22 cellular contexts compared by ENCODE assay signal in genomic region chr4:152629908-152630307, GRCh38. TPM values are rescaled to one million over a fixed set of nuclear protein-coding genes. Genes with fewer than 3 reads are reported as not detected.
DNase-seq lines count a peak whose midpoint lies in the region; ATAC-seq, FAIRE-seq and TF ChIP-seq lines count a peak whose summit lies in the region.
"Had no signal": no experiment of that assay in that cellular context is flagged by ENCODE, and none has a peak within 500 bp of the region (broad histone marks: within the 10 kb centered on the region; RNA-seq: fewer than 3 reads in every experiment).

No MANE protein-coding gene starts in this region.

- no peak for TF ChIP-seq RAD21 in K562 (CRISPR knock-in tag; conservative IDR thresholded peaks at IDR 0.05 in 1 of 2, IDR thresholded peaks at IDR 0.05 in 1 of 2)

- H3K36me3 ChIP-seq in K562 (ENCODE audit: control insufficient read depth, insufficient read depth, low read length) (no peaks in the 10 kb centered on the region), MG63 (no peaks in the 10 kb centered on the region)
- H3K36me3 ChIP-seq: BLaER1 had no signal

- H3K9me3 ChIP-seq in K562 (replicated peaks; ENCODE audit: control insufficient read depth, insufficient read depth, low read depth, low read length) = no peaks in the 10 kb centered on the region
- no peaks in the 10 kb centered on the region for H3K9me3 ChIP-seq in MG63
- H3K9me3 ChIP-seq: BLaER1, Caco-2 had no signal

- DNase-seq in K562 (ENCODE audit: extremely low read depth in 1 of 4, low spot score in 3 of 4) (no peak), naive B cell (no peak), NCI-H1694 (lab: John Stamatoyannopoulos, UW) (no peak), MG63 (no peak), DMS53 (lab: John Stamatoyannopoulos, UW) (no peak)
- DNase-seq: Caco-2; CD4-positive, CD25-positive, alpha-beta regulatory T cell; CD8-positive, alpha-beta T cell; DMS153; DMS79; EL; GDM1; H9; HFFc6 had no signal

- CTCF ChIA-PET in K562 (lab: Yijun Ruan, JAX; ENCODE audit: low intra/inter-chr PET ratio) = no interaction called here

- no peak overlapping the region for H3K4me2 ChIP-seq in K562 (ENCODE audit: insufficient read depth, low read length)
- H3K4me2 ChIP-seq: BLaER1, GM23338 had no signal

- H3K9me3 Mint-ChIP-seq in IgD-negative memory B cell (no peaks in the 10 kb centered on the region), naive B cell (no peaks in the 10 kb centered on the region)
- H3K9me3 Mint-ChIP-seq: CD4-positive, CD25-positive, alpha-beta regulatory T cell; CD8-positive, alpha-beta T cell; GM23338; H9; HFFc6 had no signal

- H3K27ac Mint-ChIP-seq in IgD-negative memory B cell = peak overlapping the region in 2 of 3 donors; percentile 7 to 27
- peak overlapping the region in 5 of 6 donors; percentile 0 to 93 (median 34) for H3K27ac Mint-ChIP-seq in naive B cell
- H3K27ac Mint-ChIP-seq: CD8-positive, alpha-beta T cell; GM23338; H9; HFFc6 had no signal

- intact Hi-C loops in K562 (cut with micrococcal nuclease) = no loop called here

- no peak overlapping the region for H3K4me3 Mint-ChIP-seq in IgD-negative memory B cell
- no peak overlapping the region for H3K4me3 Mint-ChIP-seq in naive B cell
- H3K4me3 Mint-ChIP-seq: CD4-positive, CD25-positive, alpha-beta regulatory T cell; CD8-positive, alpha-beta T cell; GM23338; H9; HFFc6 had no signal

- no peaks in the 10 kb centered on the region for H3K4me1 ChIP-seq in K562 (replicated peaks in 1 of 2; ENCODE audit: control insufficient read depth in 2 of 2, insufficient read depth in 2 of 2, low read length in 2 of 2)
- H3K4me1 ChIP-seq: BLaER1 had no signal

- 0% methylated on average over 3 of the region's 3 CpGs for WGBS in K562 (ENCODE audit: insufficient coverage, low coverage, missing lambda C conversion rate)

- no peaks in the 10 kb centered on the region for H4K20me1 ChIP-seq in K562 (replicated peaks; ENCODE audit: control insufficient read depth, insufficient read depth, low read length)
- H4K20me1 ChIP-seq: BLaER1 had no signal

- H3K36me3 Mint-ChIP-seq in IgD-negative memory B cell (peaks cover 10% of the 10 kb centered on the region), naive B cell (peaks cover 23 to 27% of the 10 kb centered on the region in 2 donors)

- H3K27me3 ChIP-seq in K562 (ENCODE audit: control insufficient read depth in 2 of 2, insufficient read depth in 2 of 2, low read length in 2 of 2) (peaks cover 4 to 5% of the 10 kb centered on the region in 2 experiments; a peak in 4 of 5 replicates), MG63 (no peaks in the 10 kb centered on the region)
- H3K27me3 ChIP-seq: BLaER1 had no signal

- H3K4me3 ChIP-seq in K562 (no peak overlapping the region), MG63 (no peak overlapping the region)
- H3K4me3 ChIP-seq: BLaER1, GM12878, GM23338 had no signal

- no peak for TF ChIP-seq CTCF in K562 (IDR thresholded peaks at IDR 0.05 in 2 of 3, conservative IDR thresholded peaks at IDR 0.05 in 1 of 3; ENCODE audit: insufficient read depth in 2 of 3, low read depth in 1 of 3, low read length in 3 of 3)

- H3K9me1 ChIP-seq in K562 (ENCODE audit: control insufficient read depth, insufficient read depth, low read length) = no peaks in the 10 kb centered on the region

- H2AFZ ChIP-seq in K562 (ENCODE audit: low read depth, low read length) = no peak overlapping the region
- H2AFZ ChIP-seq: GM23338 had no signal

- H3K79me2 ChIP-seq in K562 (ENCODE audit: control insufficient read depth, insufficient read depth, low read length) = no peaks in the 10 kb centered on the region

- POLR2A ChIA-PET in K562 (lab: Yijun Ruan, JAX) = no interaction called here

- TF ChIP-seq EP300 in K562 (IDR thresholded peaks at IDR 0.05; ENCODE audit: low read length) = no peak

- H3K4me1 Mint-ChIP-seq in IgD-negative memory B cell (peaks cover 3 to 6% (median 5%) of the 10 kb centered on the region in 3 donors), naive B cell (peaks cover 2 to 6% (median 5%) of the 10 kb centered on the region in 3 donors)

- BruUV-seq in K562 (replicated peaks; lab: Mats Ljungman, UMichigan) = no TSS peak

- FAIRE-seq in K562 (lab: Jason Lieb, UNC) = no peak
- FAIRE-seq: GM12878, GM19239 had no signal

- ATAC-seq in K562 = no peak
- ATAC-seq in naive B cell (ENCODE audit: low read depth in 2 of 2) = no peak
- ATAC-seq in GM21423 (IDR thresholded peaks at IDR 0.05; ENCODE audit: unreplicated experiment) = no peak
- ATAC-seq: CD8-positive, alpha-beta T cell; GM12878; GM23338; HCT116 had no signal

- in situ Hi-C loops in K562 (cut with MboI) = no loop called here

- H3K27me3 Mint-ChIP-seq in IgD-negative memory B cell = no peaks in the 10 kb centered on the region
- no peaks in the 10 kb centered on the region for H3K27me3 Mint-ChIP-seq in naive B cell
- H3K27me3 Mint-ChIP-seq: CD4-positive, CD25-positive, alpha-beta regulatory T cell had no signal

- no peak overlapping the region for H3K9ac ChIP-seq in K562 (ENCODE audit: insufficient read depth in 1 of 2, low read depth in 2 of 2, low read length in 2 of 2)
- H3K9ac ChIP-seq: BLaER1 had no signal

- no peak for TF ChIP-seq POLR2A in K562 (conservative IDR thresholded peaks at IDR 0.05)

- H3K27ac ChIP-seq in K562 (ENCODE audit: extremely low read depth, low read depth, low read length) = no peak overlapping the region
- H3K27ac ChIP-seq: BLaER1, C4-2B had no signal

TF ChIP-seq in K562, 482 proteins besides CTCF, POLR2A, EP300 and RAD21:
- no peak for TF ChIP-seq ESRRA (IDR thresholded peaks at IDR 0.05; ENCODE audit: borderline replicate concordance, low read depth)
- TF ChIP-seq KLF1 (tag; IDR thresholded peaks at IDR 0.05) = no peak
- TF ChIP-seq ZNF384 (IDR thresholded peaks at IDR 0.05; ENCODE audit: low read depth, low read length) = peak; percentile 60; the same call in 1 of the 2 replicates
- peak; percentile 94 for TF ChIP-seq ZNF121 (CRISPR knock-in tag; conservative IDR thresholded peaks at IDR 0.05)

RNA-seq across cellular contexts. Expression of gene TMEM154, which starts 49.9 kb away (rescaled TPM):
- polyA plus RNA-seq in IgD-negative memory B cell (210 TPM), K562 (2011; rRNA removed) (0.04 and 0.13 TPM in 2 replicates), K562 (2014; fragmentation: Illumina TruSeq; extraction: Trizol) (0.58 and 0.96 TPM in 2 replicates), K562 (2014; fragmentation: Nextera tagmentation; extraction: Ambion mirVana) (under 1 TPM; 0.38 to 0.73 TPM), K562 (2014; rRNA removed) (0.56 and 1.6 TPM in 2 replicates), naive B cell (ENCODE audit: low read depth in 6 of 6) (100 to 1,000 TPM; 125 to 213 (median 155) TPM)
- 0.30 and 0.39 TPM in 2 replicates for total RNA-seq in K562 (2011; cell fraction: chromatin; rRNA removed; ENCODE audit: low replicate concordance)
- total RNA-seq in K562 (2011; cell fraction: nucleolus; rRNA removed) = 0.13 TPM in 1 of 2 replicates, not detected in the other
- total RNA-seq in K562 (2011; cell fraction: nucleoplasm; rRNA removed) = 0.07 and 0.08 TPM in 2 replicates
- total RNA-seq in K562 (2014; rRNA removed) (0.27 and 2.1 TPM in 2 replicates), K562 (2014; rRNA removed; fragmentation: Illumina TruSeq; extraction: Trizol) (1.8 and 2.4 TPM in 2 replicates), K562 (2015; rRNA removed; fragmentation: Illumina TruSeq; extraction: Trizol) (1.6 and 2.0 TPM in 2 replicates), K562 (2021) (1.6 and 2.0 TPM in 2 replicates)
- polyA plus RNA-seq in K562 (2011; cell fraction: cytosol; rRNA removed) = under 0.01 and 0.04 TPM in 2 replicates
- 0.01 TPM in 2 replicates for polyA plus RNA-seq in K562 (2011; cell fraction: nucleus; rRNA removed)
- polyA plus RNA-seq in K562 (2012) = 1.1 and 25.7 TPM in 2 replicates
- polyA minus RNA-seq in K562 (2011; rRNA and poly(A)+ RNA removed) = 0.06 and 0.11 TPM in 2 replicates
- polyA minus RNA-seq in K562 (2011; cell fraction: cytosol; rRNA and poly(A)+ RNA removed) = not detected in 2 replicates
- polyA minus RNA-seq in K562 (2011; cell fraction: nucleus; rRNA and poly(A)+ RNA removed) = under 0.01 and 0.13 TPM in 2 replicates
- 0.25 and 1.8 TPM in 2 replicates for total RNA-seq in MG63 (2014; rRNA removed; shearing (Covaris generic); ENCODE audit: low replicate concordance)
